ENCODE assay signal across 3 cellular contexts in the genomic region with DNA sequence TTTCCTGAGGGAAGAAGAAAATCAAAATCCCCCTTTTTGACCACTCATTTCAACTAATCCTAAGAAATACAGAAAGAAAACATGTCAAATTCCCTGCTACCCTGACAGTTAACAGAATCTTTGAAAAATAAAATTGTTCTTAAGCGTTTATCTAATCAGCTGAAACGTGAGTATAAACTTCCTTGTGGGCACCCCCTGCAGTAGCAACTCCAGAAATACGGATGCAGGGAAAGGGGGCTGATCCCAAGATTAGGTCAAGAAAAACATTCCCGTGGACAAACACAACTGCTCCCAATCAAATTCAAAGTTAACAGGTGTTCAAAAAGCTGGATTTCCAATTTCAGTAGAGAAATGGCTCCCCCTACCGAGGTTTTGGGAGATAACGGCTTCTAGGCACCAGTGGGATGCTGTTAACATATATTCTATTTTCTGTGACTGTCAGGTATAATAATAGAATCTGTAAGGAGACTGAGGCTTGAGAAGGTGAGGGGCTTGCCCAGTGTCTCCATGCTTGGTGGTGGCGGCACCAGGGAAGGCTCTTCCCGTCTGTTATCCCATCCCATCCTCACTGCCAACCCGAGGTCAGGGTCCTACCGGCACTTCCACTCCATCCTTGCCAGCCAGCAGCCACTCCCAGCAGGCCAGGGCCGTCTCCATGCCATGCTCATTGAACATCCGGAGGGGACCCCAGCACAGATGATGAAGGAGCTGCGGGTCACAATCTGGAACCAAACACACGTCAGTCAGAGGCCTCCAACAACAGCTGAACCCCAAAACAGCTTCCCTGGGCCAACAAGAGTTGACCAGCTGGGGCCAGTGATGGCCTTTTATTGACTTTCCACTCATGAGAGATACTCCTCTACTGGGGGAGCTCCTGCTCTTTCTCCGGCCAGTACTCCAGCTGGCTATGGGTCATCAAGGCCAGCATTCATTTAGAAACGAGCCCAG.
TF ChIP-seq lines count a peak whose summit lies in the region.

No MANE protein-coding gene starts in this region.

TF ChIP-seq in K562, 482 proteins besides CTCF, POLR2A, EP300 and RAD21 (continues in another document):
- 0 out of 2 replicates have a peak, but pooled peaks have one; percentile 28 for TF ChIP-seq RAD51 (IDR thresholded peaks at IDR 0.05; ENCODE audit: borderline replicate concordance, low read depth)
- no peak for TF ChIP-seq ZNF347 (CRISPR knock-in tag; IDR thresholded peaks at IDR 0.05; ENCODE audit: low read depth)
- TF ChIP-seq ZKSCAN8 (CRISPR knock-in tag; IDR thresholded peaks at IDR 0.05): no peak
- TF ChIP-seq, protein P1, sequence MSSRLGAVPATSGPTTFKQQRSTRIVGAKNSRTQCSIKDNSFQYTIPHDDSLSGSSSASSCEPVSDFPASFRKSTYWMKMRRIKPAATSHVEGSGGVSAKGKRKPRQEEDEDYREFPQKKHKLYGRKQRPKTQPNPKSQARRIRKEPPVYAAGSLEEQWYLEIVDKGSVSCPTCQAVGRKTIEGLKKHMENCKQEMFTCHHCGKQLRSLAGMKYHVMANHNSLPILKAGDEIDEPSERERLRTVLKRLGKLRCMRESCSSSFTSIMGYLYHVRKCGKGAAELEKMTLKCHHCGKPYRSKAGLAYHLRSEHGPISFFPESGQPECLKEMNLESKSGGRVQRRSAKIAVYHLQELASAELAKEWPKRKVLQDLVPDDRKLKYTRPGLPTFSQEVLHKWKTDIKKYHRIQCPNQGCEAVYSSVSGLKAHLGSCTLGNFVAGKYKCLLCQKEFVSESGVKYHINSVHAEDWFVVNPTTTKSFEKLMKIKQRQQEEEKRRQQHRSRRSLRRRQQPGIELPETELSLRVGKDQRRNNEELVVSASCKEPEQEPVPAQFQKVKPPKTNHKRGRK (tag; IDR thresholded peaks at IDR 0.05): no peak
- no peak for TF ChIP-seq L3MBTL2 (IDR thresholded peaks at IDR 0.05)
- TF ChIP-seq CEBPB (tag; IDR thresholded peaks at IDR 0.05): no peak
- TF ChIP-seq ZNF75A (CRISPR knock-in tag; IDR thresholded peaks at IDR 0.05): no peak
- no peak for TF ChIP-seq HOXB6 (CRISPR knock-in tag; IDR thresholded peaks at IDR 0.05; ENCODE audit: borderline replicate concordance)
- TF ChIP-seq NONO (IDR thresholded peaks at IDR 0.05; ENCODE audit: low read depth in 2 of 2, low read length in 1 of 2): no peak
- TF ChIP-seq CC2D1A (IDR thresholded peaks at IDR 0.05): peak; percentile 84
- TF ChIP-seq, protein P2, sequence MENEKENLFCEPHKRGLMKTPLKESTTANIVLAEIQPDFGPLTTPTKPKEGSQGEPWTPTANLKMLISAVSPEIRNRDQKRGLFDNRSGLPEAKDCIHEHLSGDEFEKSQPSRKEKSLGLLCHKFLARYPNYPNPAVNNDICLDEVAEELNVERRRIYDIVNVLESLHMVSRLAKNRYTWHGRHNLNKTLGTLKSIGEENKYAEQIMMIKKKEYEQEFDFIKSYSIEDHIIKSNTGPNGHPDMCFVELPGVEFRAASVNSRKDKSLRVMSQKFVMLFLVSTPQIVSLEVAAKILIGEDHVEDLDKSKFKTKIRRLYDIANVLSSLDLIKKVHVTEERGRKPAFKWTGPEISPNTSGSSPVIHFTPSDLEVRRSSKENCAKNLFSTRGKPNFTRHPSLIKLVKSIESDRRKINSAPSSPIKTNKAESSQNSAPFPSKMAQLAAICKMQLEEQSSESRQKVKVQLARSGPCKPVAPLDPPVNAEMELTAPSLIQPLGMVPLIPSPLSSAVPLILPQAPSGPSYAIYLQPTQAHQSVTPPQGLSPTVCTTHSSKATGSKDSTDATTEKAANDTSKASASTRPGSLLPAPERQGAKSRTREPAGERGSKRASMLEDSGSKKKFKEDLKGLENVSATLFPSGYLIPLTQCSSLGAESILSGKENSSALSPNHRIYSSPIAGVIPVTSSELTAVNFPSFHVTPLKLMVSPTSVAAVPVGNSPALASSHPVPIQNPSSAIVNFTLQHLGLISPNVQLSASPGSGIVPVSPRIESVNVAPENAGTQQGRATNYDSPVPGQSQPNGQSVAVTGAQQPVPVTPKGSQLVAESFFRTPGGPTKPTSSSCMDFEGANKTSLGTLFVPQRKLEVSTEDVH (IDR thresholded peaks at IDR 0.05; ENCODE audit: low read depth, partially characterized antibody): peak; percentile 23
- TF ChIP-seq, protein P3, sequence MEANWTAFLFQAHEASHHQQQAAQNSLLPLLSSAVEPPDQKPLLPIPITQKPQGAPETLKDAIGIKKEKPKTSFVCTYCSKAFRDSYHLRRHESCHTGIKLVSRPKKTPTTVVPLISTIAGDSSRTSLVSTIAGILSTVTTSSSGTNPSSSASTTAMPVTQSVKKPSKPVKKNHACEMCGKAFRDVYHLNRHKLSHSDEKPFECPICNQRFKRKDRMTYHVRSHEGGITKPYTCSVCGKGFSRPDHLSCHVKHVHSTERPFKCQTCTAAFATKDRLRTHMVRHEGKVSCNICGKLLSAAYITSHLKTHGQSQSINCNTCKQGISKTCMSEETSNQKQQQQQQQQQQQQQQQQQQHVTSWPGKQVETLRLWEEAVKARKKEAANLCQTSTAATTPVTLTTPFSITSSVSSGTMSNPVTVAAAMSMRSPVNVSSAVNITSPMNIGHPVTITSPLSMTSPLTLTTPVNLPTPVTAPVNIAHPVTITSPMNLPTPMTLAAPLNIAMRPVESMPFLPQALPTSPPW (CRISPR knock-in tag; IDR thresholded peaks at IDR 0.05): no peak
- no peak for TF ChIP-seq TAF9B (IDR thresholded peaks at IDR 0.05; ENCODE audit: partially characterized antibody)

TF ChIP-seq in HepG2, 621 proteins besides CTCF, POLR2A, EP300 and RAD21:
- TF ChIP-seq ARHGAP35 (CRISPR knock-in tag; IDR thresholded peaks at IDR 0.05; ENCODE audit: borderline replicate concordance) (no peak), SMC3 (IDR thresholded peaks at IDR 0.05; ENCODE audit: low read length) (peak; percentile 35; the same call in 1 of the 2 replicates), STAG1 (CRISPR knock-in tag; IDR thresholded peaks at IDR 0.05) (peak; percentile 72), TP53 (CRISPR knock-in tag; conservative IDR thresholded peaks at IDR 0.05) (no peak), ZFAT (CRISPR knock-in tag; conservative IDR thresholded peaks at IDR 0.05) (no peak), ZSCAN22 (CRISPR knock-in tag; IDR thresholded peaks at IDR 0.05) (no peak)
- TF ChIP-seq, protein P4, sequence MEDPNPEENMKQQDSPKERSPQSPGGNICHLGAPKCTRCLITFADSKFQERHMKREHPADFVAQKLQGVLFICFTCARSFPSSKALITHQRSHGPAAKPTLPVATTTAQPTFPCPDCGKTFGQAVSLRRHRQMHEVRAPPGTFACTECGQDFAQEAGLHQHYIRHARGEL (CRISPR knock-in tag; IDR thresholded peaks at IDR 0.05): no peak
TF ChIP-seq in HepG2: peak in this region for 2.

TF ChIP-seq in GM12891, 5 proteins besides CTCF, POLR2A, EP300 and RAD21:
- TF ChIP-seq POU2F2 (IDR thresholded peaks at IDR 0.05; ENCODE audit: low read depth, low read length): no peak
- TF ChIP-seq TAF1 (IDR thresholded peaks at IDR 0.05; ENCODE audit: low read depth, low read length): no peak
- no peak for TF ChIP-seq SPI1 (IDR thresholded peaks at IDR 0.05; ENCODE audit: low read depth, low read length)
- TF ChIP-seq POLR2AphosphoS5 (IDR thresholded peaks at IDR 0.05; ENCODE audit: low read depth, low read length): no peak
- TF ChIP-seq PAX5 (IDR thresholded peaks at IDR 0.05; ENCODE audit: insufficient read depth, low read length, severe bottlenecking): no peak
